In the genomic region with DNA sequence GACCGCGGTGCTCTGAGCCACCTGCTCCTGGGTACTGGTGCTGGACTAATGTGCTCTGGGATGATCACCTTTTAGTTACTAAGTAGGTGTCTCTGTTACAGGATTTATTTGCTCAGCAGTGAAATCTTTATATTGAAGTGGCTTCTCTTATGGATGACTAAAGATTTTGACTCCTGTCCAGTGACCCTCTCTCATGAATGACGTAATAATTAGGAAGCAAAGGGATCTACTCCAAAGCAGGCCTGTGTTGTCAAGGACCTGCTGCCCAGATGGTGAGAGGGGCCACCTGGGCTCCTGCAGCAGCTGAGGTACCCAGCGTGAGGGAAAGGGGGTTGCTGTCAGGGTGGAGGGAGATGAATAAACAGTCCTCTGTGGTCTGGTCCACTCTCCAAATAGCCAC, we compare ENCODE assay signal across 20 cellular contexts.
A peak's percentile ranks its signal among the peaks of the same experiment; 100 is the strongest.
DNase-seq lines count a peak whose midpoint lies in the region; FAIRE-seq and TF ChIP-seq lines count a peak whose summit lies in the region.
"Had no signal": no experiment of that assay in that cellular context is flagged by ENCODE, and none has a peak within 500 bp of the region (broad histone marks: within the 10 kb centered on the region; RNA-seq: fewer than 3 reads in every experiment).

No MANE protein-coding gene starts in this region.

- H3K4me1 Mint-ChIP-seq in astrocyte (ENCODE audit: low read depth, unreplicated experiment), result no peaks in the 10 kb centered on the region
- H3K4me1 Mint-ChIP-seq: T-helper 17 cell had no signal

- peaks cover 9% of the 10 kb centered on the region for H3K27me3 Mint-ChIP-seq in astrocyte (ENCODE audit: low read depth, unreplicated experiment)
- H3K27me3 Mint-ChIP-seq: CD4-positive, alpha-beta T cell; T-helper 17 cell had no signal

- no peak overlapping the region for H3K27ac ChIP-seq in astrocyte (ENCODE audit: low read depth, low read length)
- H3K27ac ChIP-seq in stomach, result no peak overlapping the region
- H3K27ac ChIP-seq: A549, RWPE1, SJCRH30 had no signal

- no peak overlapping the region for H3K9ac ChIP-seq in astrocyte (ENCODE audit: low read length)

- DNase-seq in NCI-H345 (lab: John Stamatoyannopoulos, UW) (peak; percentile 34), NCI-H345 treated with DMSO at 0.1 percent for 48 hours (lab: John Stamatoyannopoulos, UW; ENCODE audit: unreplicated experiment) (no peak), DMS53 treated with DMSO at 0.1 percent for 48 hours (lab: John Stamatoyannopoulos, UW; ENCODE audit: unreplicated experiment) (peak; percentile 78), NCI-H2029 treated with DMSO at 0.1 percent for 48 hours (lab: John Stamatoyannopoulos, UW) (peak; percentile 48), astrocyte (ENCODE audit: low read depth) (peak; percentile 18), stomach (no peak), NCI-H82 treated with DMSO at 0.1 percent for 48 hours (lab: John Stamatoyannopoulos, UW; ENCODE audit: unreplicated experiment) (no peak), amniotic stem cell (lab: John Stamatoyannopoulos, UW) (no peak)
- DNase-seq: CD4-positive, alpha-beta T cell; DMS153; MM.1S; NCI-H1105; NCI-H1694 treated with DMSO at 0.1 percent for 48 hours; NCI-H69; PC-3; SJCRH30; T-helper 17 cell had no signal

- WGBS in stomach, 5 donors, result 59 to 77% (median 70%) methylated on average over 2 to 4 of the region's 4 CpGs

- H2AFZ ChIP-seq in astrocyte (ENCODE audit: low read depth, low read length), result no peak overlapping the region

- H3K4me2 ChIP-seq in astrocyte (ENCODE audit: low read length), result no peak overlapping the region
- H3K4me2 ChIP-seq: A549 had no signal

- TF ChIP-seq CTCF in astrocyte (IDR thresholded peaks at IDR 0.05; ENCODE audit: insufficient read depth, low read depth, low read length), result no peak
- TF ChIP-seq CTCF in stomach (IDR thresholded peaks at IDR 0.05), result no peak

- no peak overlapping the region for H3K4me3 Mint-ChIP-seq in astrocyte (ENCODE audit: unreplicated experiment)
- H3K4me3 Mint-ChIP-seq: CD4-positive, alpha-beta T cell; T-helper 17 cell had no signal

- H3K79me2 ChIP-seq in astrocyte (ENCODE audit: insufficient read depth, low read length), result no peaks in the 10 kb centered on the region

- TF ChIP-seq EP300 in stomach (IDR thresholded peaks at IDR 0.05), result no peak

- H3K4me1 ChIP-seq in astrocyte (ENCODE audit: insufficient read depth, low read length) (no peaks in the 10 kb centered on the region), stomach (no peaks in the 10 kb centered on the region)
- H3K4me1 ChIP-seq: A549 had no signal

- H3K27ac Mint-ChIP-seq in astrocyte (ENCODE audit: unreplicated experiment), result no peak overlapping the region
- H3K27ac Mint-ChIP-seq: CD4-positive, alpha-beta T cell; T-helper 17 cell had no signal

- no peaks in the 10 kb centered on the region for H4K20me1 ChIP-seq in astrocyte (ENCODE audit: insufficient read depth, low read length)

- no peak overlapping the region for H3K4me3 ChIP-seq in astrocyte (ENCODE audit: insufficient read depth, low read depth, low read length)
- no peak overlapping the region for H3K4me3 ChIP-seq in stomach
- H3K4me3 ChIP-seq: A549, SJCRH30 had no signal

- no peaks in the 10 kb centered on the region for H3K36me3 Mint-ChIP-seq in astrocyte (ENCODE audit: low read depth, unreplicated experiment)

- H3K9me3 Mint-ChIP-seq in astrocyte (ENCODE audit: unreplicated experiment), result no peaks in the 10 kb centered on the region

- intact Hi-C loops in stomach (cut with DNase I; ENCODE audit: low total_unique reads), result no loop called here

- no peak for TF ChIP-seq POLR2A in stomach (IDR thresholded peaks at IDR 0.05)

- no peak for FAIRE-seq in astrocyte (lab: Jason Lieb, UNC)
- FAIRE-seq: A549, H1 had no signal

- H3K27me3 ChIP-seq in astrocyte (ENCODE audit: insufficient read depth, low read length) (no peaks in the 10 kb centered on the region), stomach (no peaks in the 10 kb centered on the region)
- H3K27me3 ChIP-seq: SJCRH30 had no signal

- no peaks in the 10 kb centered on the region for H3K9me3 ChIP-seq in astrocyte (ENCODE audit: insufficient read depth, low read depth, low read length)
- peaks cover 0 to 7% (median 0%) of the 10 kb centered on the region in 4 donors for H3K9me3 ChIP-seq in stomach
- H3K9me3 ChIP-seq: A549, SJCRH30 had no signal

- H3K36me3 ChIP-seq in astrocyte (ENCODE audit: insufficient read depth, low read length), result no peaks in the 10 kb centered on the region
- H3K36me3 ChIP-seq in stomach, result no peaks in the 10 kb centered on the region
- H3K36me3 ChIP-seq: SJCRH30 had no signal

Comparison
In these comparisons a context has a peak if more than half of its experiments do, and no peak if none do; other contexts are left out.
1. DNase-seq: peak in NCI-H345 (single experiment), DMS53 treated with DMSO at 0.1 percent for 48 hours (single experiment), NCI-H2029 treated with DMSO at 0.1 percent for 48 hours (single experiment) and astrocyte (single experiment); none in NCI-H345 treated with DMSO at 0.1 percent for 48 hours (single experiment), stomach (single experiment), NCI-H82 treated with DMSO at 0.1 percent for 48 hours (single experiment) and amniotic stem cell (single experiment).